Comparison of ENCODE assay signal across 23 cellular contexts in the genomic region with DNA sequence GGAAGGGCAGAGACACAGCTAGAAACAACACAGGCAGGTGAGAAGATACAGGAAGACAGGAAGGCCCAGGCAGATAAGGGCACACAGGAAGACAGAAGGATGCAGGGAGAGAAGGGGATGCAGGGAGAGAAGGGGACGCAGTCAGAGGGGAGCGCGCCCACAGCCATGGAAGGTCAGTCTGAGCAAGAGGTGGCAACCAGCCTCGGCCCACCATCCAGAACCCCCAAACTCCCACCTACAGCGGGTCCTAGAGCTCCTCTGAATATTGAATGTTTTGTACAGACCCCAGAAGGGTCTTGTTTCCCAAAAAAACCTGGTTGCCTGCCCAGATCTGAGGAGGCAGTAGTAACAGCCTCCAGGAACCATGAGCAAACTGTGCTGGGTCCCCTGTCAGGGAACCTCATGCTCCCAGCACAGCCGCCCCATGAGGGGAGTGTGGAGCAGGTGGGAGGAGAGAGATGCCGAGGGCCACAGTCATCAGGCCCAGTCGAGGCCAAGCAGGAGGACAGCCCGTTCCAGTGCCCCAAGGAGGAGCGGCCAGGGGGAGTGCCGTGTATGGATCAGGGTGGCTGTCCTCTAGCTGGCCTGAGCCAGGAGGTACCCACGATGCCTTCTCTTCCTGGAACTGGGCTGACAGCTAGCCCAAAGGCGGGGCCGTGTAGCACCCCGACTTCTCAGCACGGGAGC. TPM values are rescaled to one million over a fixed set of nuclear protein-coding genes. Genes with fewer than 3 reads are reported as not detected.
DNase-seq lines count a peak whose midpoint lies in the region; ATAC-seq and TF ChIP-seq lines count a peak whose summit lies in the region.
"Had no signal": no experiment of that assay in that cellular context is flagged by ENCODE, and none has a peak within 500 bp of the region (broad histone marks: within the 10 kb centered on the region; RNA-seq: fewer than 3 reads in every experiment).

No MANE protein-coding gene starts in this region.

- H3K4me1 Mint-ChIP-seq in activated naive CD8-positive, alpha-beta T cell treated with anti-CD3 and anti-CD28 coated beads, Interleukin-2, amount 10 ng/mL, durations not matched to agents 7 days and 5 days = no peaks in the 10 kb centered on the region
- H3K4me1 Mint-ChIP-seq in activated naive CD8-positive, alpha-beta T cell treated with anti-CD3 and anti-CD28 coated beads for 36 hours = no peaks in the 10 kb centered on the region
- peaks cover 20% of the 10 kb centered on the region for H3K4me1 Mint-ChIP-seq in endothelial cell (ENCODE audit: unreplicated experiment)
- H3K4me1 Mint-ChIP-seq: CD8-positive, alpha-beta memory T cell had no signal

- H3K4me1 ChIP-seq in psoas muscle = peaks cover 25% of the 10 kb centered on the region
- no peaks in the 10 kb centered on the region for H3K4me1 ChIP-seq in effector memory CD4-positive, alpha-beta T cell (ENCODE audit: control insufficient read depth, insufficient read depth, low read length, poor library complexity, severe bottlenecking)
- H3K4me1 ChIP-seq: BLaER1 treated with 17β-estradiol and CSF1 and Interleukin-3, amounts not matched to agents 10 nM and 100 nM; Peyer's patch had no signal

- WGBS in psoas muscle, 3 donors = 78 to 85% (median 78%) methylated on average over 13 to 16 of the region's 16 CpGs

- POLR2A ChIA-PET in activated naive CD8-positive, alpha-beta T cell treated with anti-CD3 and anti-CD28 coated beads, Interleukin-2, amount 10 ng/mL, durations not matched to agents 7 days and 5 days (lab: Charles Lee) = no interaction called here

- no peak overlapping the region for H3K4me3 Mint-ChIP-seq in activated naive CD8-positive, alpha-beta T cell treated with anti-CD3 and anti-CD28 coated beads, Interleukin-2, amount 10 ng/mL, durations not matched to agents 7 days and 5 days
- no peak overlapping the region for H3K4me3 Mint-ChIP-seq in activated naive CD8-positive, alpha-beta T cell treated with anti-CD3 and anti-CD28 coated beads for 36 hours
- peak overlapping the region; percentile 75 for H3K4me3 Mint-ChIP-seq in endothelial cell (ENCODE audit: unreplicated experiment)
- H3K4me3 Mint-ChIP-seq: CD8-positive, alpha-beta memory T cell had no signal

- H3K27me3 ChIP-seq in psoas muscle (ENCODE audit: insufficient read depth in 3 of 3, low read length in 2 of 3) = no peaks in the 10 kb centered on the region
- no peaks in the 10 kb centered on the region for H3K27me3 ChIP-seq in effector memory CD4-positive, alpha-beta T cell (replicated peaks; ENCODE audit: control insufficient read depth, insufficient read depth, low read length, poor library complexity, severe bottlenecking)
- H3K27me3 ChIP-seq: BLaER1 treated with 17β-estradiol and CSF1 and Interleukin-3, amounts not matched to agents 10 nM and 100 nM; Peyer's patch had no signal

- intact Hi-C loops in psoas muscle (cut with DNase I) = no loop called here

- peaks cover 7 to 76% of the 10 kb centered on the region in 2 donors for H3K36me3 ChIP-seq in psoas muscle (ENCODE audit: insufficient read depth in 1 of 2, low read depth in 1 of 2)
- H3K36me3 ChIP-seq in effector memory CD4-positive, alpha-beta T cell (ENCODE audit: control insufficient read depth, insufficient read depth, low read length) = no peaks in the 10 kb centered on the region
- H3K36me3 ChIP-seq: BLaER1 treated with 17β-estradiol and CSF1 and Interleukin-3, amounts not matched to agents 10 nM and 100 nM; Peyer's patch; SJSA1 had no signal

- no peaks in the 10 kb centered on the region for H3K36me3 Mint-ChIP-seq in activated naive CD8-positive, alpha-beta T cell treated with anti-CD3 and anti-CD28 coated beads, Interleukin-2, amount 10 ng/mL, durations not matched to agents 7 days and 5 days
- H3K36me3 Mint-ChIP-seq in activated naive CD8-positive, alpha-beta T cell treated with anti-CD3 and anti-CD28 coated beads for 36 hours = no peaks in the 10 kb centered on the region
- H3K36me3 Mint-ChIP-seq in endothelial cell (ENCODE audit: low read depth, unreplicated experiment) = peaks cover 26% of the 10 kb centered on the region

- DNase-seq in activated naive CD8-positive, alpha-beta T cell treated with anti-CD3 and anti-CD28 coated beads, Interleukin-2, amount 10 ng/mL, durations not matched to agents 7 days and 5 days = no peak
- DNase-seq in activated naive CD8-positive, alpha-beta T cell treated with anti-CD3 and anti-CD28 coated beads for 36 hours = no peak
- DNase-seq in endothelial cell (ENCODE audit: low spot score) (no peak), psoas muscle (peak in 1 of 2 donors; percentile 77), NCI-H2227 treated with DMSO at 0.1 percent for 48 hours (lab: John Stamatoyannopoulos, UW) (no peak)
- no peak for DNase-seq in effector memory CD4-positive, alpha-beta T cell
- DNase-seq: 8988T; CD8-positive, alpha-beta memory T cell; GF-D8; Kasumi-1; NCI-H1694; NCI-H2081; NCI-H2171 treated with DMSO at 0.1 percent for 48 hours; NCI-H446; NCI-H526; Peyer's patch had no signal

- peak overlapping the region; percentile 14 for H3K27ac Mint-ChIP-seq in activated naive CD8-positive, alpha-beta T cell treated with anti-CD3 and anti-CD28 coated beads, Interleukin-2, amount 10 ng/mL, durations not matched to agents 7 days and 5 days
- no peak overlapping the region for H3K27ac Mint-ChIP-seq in activated naive CD8-positive, alpha-beta T cell treated with anti-CD3 and anti-CD28 coated beads for 36 hours
- no peak overlapping the region for H3K27ac Mint-ChIP-seq in endothelial cell (ENCODE audit: unreplicated experiment)
- H3K27ac Mint-ChIP-seq: IgD-negative memory B cell had no signal

- TF ChIP-seq CTCF in C4-2B (conservative IDR thresholded peaks at IDR 0.05) = no peak
- no peak for TF ChIP-seq CTCF in endothelial cell (IDR thresholded peaks at IDR 0.05; ENCODE audit: unreplicated experiment)
- TF ChIP-seq CTCF in psoas muscle (IDR thresholded peaks at IDR 0.05) = no peak

- no peak for ATAC-seq in activated naive CD8-positive, alpha-beta T cell treated with anti-CD3 and anti-CD28 coated beads, Interleukin-2, amount 10 ng/mL, durations not matched to agents 7 days and 5 days (ENCODE audit: low read depth)
- ATAC-seq in psoas muscle (peak; percentile 23 to 82 (median 70)), HG03457 (IDR thresholded peaks at IDR 0.05; ENCODE audit: unreplicated experiment) (no peak)

- peak overlapping the region; percentile 89 for H3K27ac ChIP-seq in C4-2B
- H3K27ac ChIP-seq in psoas muscle = peak overlapping the region; percentile 46
- H3K27ac ChIP-seq in effector memory CD4-positive, alpha-beta T cell (ENCODE audit: insufficient read depth, low read length, poor library complexity, severe bottlenecking) = no peak overlapping the region
- H3K27ac ChIP-seq: BLaER1 treated with 17β-estradiol and CSF1 and Interleukin-3, amounts not matched to agents 10 nM and 100 nM; Peyer's patch; SJSA1 had no signal

- no peaks in the 10 kb centered on the region for H3K27me3 Mint-ChIP-seq in activated naive CD8-positive, alpha-beta T cell treated with anti-CD3 and anti-CD28 coated beads, Interleukin-2, amount 10 ng/mL, durations not matched to agents 7 days and 5 days
- no peaks in the 10 kb centered on the region for H3K27me3 Mint-ChIP-seq in activated naive CD8-positive, alpha-beta T cell treated with anti-CD3 and anti-CD28 coated beads for 36 hours
- peaks cover 4% of the 10 kb centered on the region for H3K27me3 Mint-ChIP-seq in endothelial cell (ENCODE audit: unreplicated experiment)
- H3K27me3 Mint-ChIP-seq: CD8-positive, alpha-beta memory T cell; IgD-negative memory B cell had no signal

- no peak overlapping the region for H3K4me3 ChIP-seq in psoas muscle
- H3K4me3 ChIP-seq in effector memory CD4-positive, alpha-beta T cell (ENCODE audit: insufficient read depth, low read depth, low read length, poor library complexity, severe bottlenecking) = no peak overlapping the region
- H3K4me3 ChIP-seq: BLaER1 treated with 17β-estradiol and CSF1 and Interleukin-3, amounts not matched to agents 10 nM and 100 nM; Peyer's patch; SJSA1 had no signal

- H3K9me3 Mint-ChIP-seq in activated naive CD8-positive, alpha-beta T cell treated with anti-CD3 and anti-CD28 coated beads, Interleukin-2, amount 10 ng/mL, durations not matched to agents 7 days and 5 days = no peaks in the 10 kb centered on the region
- H3K9me3 Mint-ChIP-seq in activated naive CD8-positive, alpha-beta T cell treated with anti-CD3 and anti-CD28 coated beads for 36 hours = no peaks in the 10 kb centered on the region
- no peaks in the 10 kb centered on the region for H3K9me3 Mint-ChIP-seq in endothelial cell (ENCODE audit: unreplicated experiment)
- H3K9me3 Mint-ChIP-seq: CD8-positive, alpha-beta memory T cell; IgD-negative memory B cell had no signal

- no peaks in the 10 kb centered on the region for H3K9me3 ChIP-seq in psoas muscle
- no peaks in the 10 kb centered on the region for H3K9me3 ChIP-seq in effector memory CD4-positive, alpha-beta T cell (ENCODE audit: control insufficient read depth, low read length)
- H3K9me3 ChIP-seq: BLaER1 treated with 17β-estradiol and CSF1 and Interleukin-3, amounts not matched to agents 10 nM and 100 nM; Peyer's patch; SJSA1 had no signal

RNA-seq across cellular contexts. Expression of gene SLC28A1, which starts 27.6 kb away (rescaled TPM):
- total RNA-seq in activated naive CD8-positive, alpha-beta T cell treated with anti-CD3 and anti-CD28 coated beads, Interleukin-2, amount 10 ng/mL, durations not matched to agents 7 days and 5 days = not detected
- total RNA-seq in activated naive CD8-positive, alpha-beta T cell treated with anti-CD3 and anti-CD28 coated beads for 36 hours = not detected
- total RNA-seq in endothelial cell (ENCODE audit: unreplicated experiment) (not detected), psoas muscle (1 to 10 TPM in 1 of 4 donors, under 1 TPM in 3; 0.23 to 1.9 (median 0.44) TPM)
- polyA plus RNA-seq in psoas muscle = under 1 TPM; 0.13 to 0.34 (median 0.21) TPM
- total RNA-seq: CD8-positive, alpha-beta memory T cell; MCF 10A; OCI-LY7; SJSA1 had no signal
- polyA plus RNA-seq: CD8-positive, alpha-beta memory T cell; IgD-negative memory B cell had no signal

RNA-seq across cellular contexts. Expression of gene ALPK3, which starts 39.7 kb away (rescaled TPM):
- total RNA-seq in activated naive CD8-positive, alpha-beta T cell treated with anti-CD3 and anti-CD28 coated beads, Interleukin-2, amount 10 ng/mL, durations not matched to agents 7 days and 5 days = under 1 TPM; 0.17 to 0.28 TPM
- total RNA-seq in activated naive CD8-positive, alpha-beta T cell treated with anti-CD3 and anti-CD28 coated beads for 36 hours = under 1 TPM; 0.04 to 0.06 TPM
- total RNA-seq in endothelial cell (ENCODE audit: unreplicated experiment) (94.2 TPM), psoas muscle (100 to 1,000 TPM; 199 to 461 (median 304) TPM)
- polyA plus RNA-seq in psoas muscle = 100 to 1,000 TPM in 2 of 3 donors, 10 to 100 TPM in 1; 75.7 to 357 (median 117) TPM
- polyA plus RNA-seq: IgD-negative memory B cell had no signal

Comparison
In these comparisons a context has a peak if more than half of its experiments do, and no peak if none do; other contexts are left out.
1. ATAC-seq: peak in psoas muscle (4 of 4); none in activated naive CD8-positive, alpha-beta T cell treated with anti-CD3 and anti-CD28 coated beads, Interleukin-2, amount 10 ng/mL, durations not matched to agents 7 days and 5 days (single experiment) and HG03457 (single experiment).
2. RNA of gene ALPK3, which starts 39.7 kb away (total RNA-seq): 199 to 461 TPM in psoas muscle and 94.2 TPM in endothelial cell (single experiment); 0.17 to 0.28 TPM in activated naive CD8-positive, alpha-beta T cell treated with anti-CD3 and anti-CD28 coated beads, Interleukin-2, amount 10 ng/mL, durations not matched to agents 7 days and 5 days and 0.04 to 0.06 TPM in activated naive CD8-positive, alpha-beta T cell treated with anti-CD3 and anti-CD28 coated beads for 36 hours; every median in the first group is over 10 times any median in the second.